ENCODE assay signal across 1 cellular context in the genomic region with DNA sequence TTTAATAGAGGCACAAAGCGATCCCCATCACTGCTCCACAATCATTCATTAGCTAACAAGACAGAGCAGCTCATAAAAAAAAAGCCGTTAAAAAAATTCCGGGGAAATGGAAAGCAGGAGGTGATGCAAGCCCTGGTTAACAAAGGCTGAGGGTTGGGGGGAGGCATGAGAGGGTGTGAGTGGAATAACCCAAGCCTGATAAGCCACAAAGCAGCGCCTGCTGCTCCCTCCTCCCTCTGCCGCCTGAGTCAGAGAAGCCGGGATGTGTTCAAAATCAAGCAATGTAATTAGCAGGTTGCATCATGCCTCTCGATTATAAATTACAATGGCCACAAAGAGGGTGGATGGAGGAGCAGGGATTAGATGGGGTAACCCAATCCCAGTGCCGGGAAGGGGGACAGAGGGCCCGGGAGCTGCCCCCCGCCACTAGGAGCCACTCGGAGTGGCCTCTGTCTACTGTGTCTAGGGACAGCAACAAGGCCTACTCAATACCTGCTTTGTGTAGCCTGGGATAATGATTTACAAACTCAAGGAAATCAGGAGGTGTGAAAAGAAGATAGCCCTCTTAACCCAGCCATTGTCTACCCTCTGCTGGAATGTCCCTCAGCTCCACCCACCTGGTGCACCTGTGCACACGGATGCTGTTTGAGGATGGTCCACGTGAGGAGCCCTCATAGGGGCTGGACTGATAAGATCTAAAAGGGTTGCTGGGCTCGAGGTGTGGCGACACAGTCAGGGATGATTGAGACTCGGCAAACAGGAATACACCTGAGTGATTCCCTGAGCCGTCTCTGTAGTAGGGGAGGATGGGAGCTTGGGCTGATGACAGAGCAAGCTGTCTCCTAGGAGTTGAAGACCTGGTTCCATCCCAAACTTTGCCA.
TF ChIP-seq lines count a peak whose summit lies in the region.

No MANE protein-coding gene starts in this region.

TF ChIP-seq in K562, 482 proteins besides CTCF, POLR2A, EP300 and RAD21 (continued from another document and continues in another):
- TF ChIP-seq, protein P1, sequence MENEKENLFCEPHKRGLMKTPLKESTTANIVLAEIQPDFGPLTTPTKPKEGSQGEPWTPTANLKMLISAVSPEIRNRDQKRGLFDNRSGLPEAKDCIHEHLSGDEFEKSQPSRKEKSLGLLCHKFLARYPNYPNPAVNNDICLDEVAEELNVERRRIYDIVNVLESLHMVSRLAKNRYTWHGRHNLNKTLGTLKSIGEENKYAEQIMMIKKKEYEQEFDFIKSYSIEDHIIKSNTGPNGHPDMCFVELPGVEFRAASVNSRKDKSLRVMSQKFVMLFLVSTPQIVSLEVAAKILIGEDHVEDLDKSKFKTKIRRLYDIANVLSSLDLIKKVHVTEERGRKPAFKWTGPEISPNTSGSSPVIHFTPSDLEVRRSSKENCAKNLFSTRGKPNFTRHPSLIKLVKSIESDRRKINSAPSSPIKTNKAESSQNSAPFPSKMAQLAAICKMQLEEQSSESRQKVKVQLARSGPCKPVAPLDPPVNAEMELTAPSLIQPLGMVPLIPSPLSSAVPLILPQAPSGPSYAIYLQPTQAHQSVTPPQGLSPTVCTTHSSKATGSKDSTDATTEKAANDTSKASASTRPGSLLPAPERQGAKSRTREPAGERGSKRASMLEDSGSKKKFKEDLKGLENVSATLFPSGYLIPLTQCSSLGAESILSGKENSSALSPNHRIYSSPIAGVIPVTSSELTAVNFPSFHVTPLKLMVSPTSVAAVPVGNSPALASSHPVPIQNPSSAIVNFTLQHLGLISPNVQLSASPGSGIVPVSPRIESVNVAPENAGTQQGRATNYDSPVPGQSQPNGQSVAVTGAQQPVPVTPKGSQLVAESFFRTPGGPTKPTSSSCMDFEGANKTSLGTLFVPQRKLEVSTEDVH (IDR thresholded peaks at IDR 0.05; ENCODE audit: low read depth, partially characterized antibody): peak; percentile 72
- TF ChIP-seq ZNF707 (CRISPR knock-in tag; conservative IDR thresholded peaks at IDR 0.05) (0 out of 2 replicates have a peak, but pooled peaks have one; percentile 25), SMARCC2 (IDR thresholded peaks at IDR 0.05; ENCODE audit: low read depth) (peak; percentile 55; the same call in 1 of the 2 replicates), NBN (IDR thresholded peaks at IDR 0.05; ENCODE audit: low read depth) (peak; percentile 94), ZFP1 (CRISPR knock-in tag; IDR thresholded peaks at IDR 0.05) (peak; percentile 5; the same call in 1 of the 2 replicates), ETV6 (IDR thresholded peaks at IDR 0.05; ENCODE audit: borderline replicate concordance in 1 of 2, low read depth in 2 of 2, low read length in 1 of 2) (no peak; a peak in 1 of 4 replicates), ETV6 (CRISPR knock-in tag; IDR thresholded peaks at IDR 0.05; ENCODE audit: borderline replicate concordance) (no peak), DNMT1 (IDR thresholded peaks at IDR 0.05) (no peak), BHLHE40 (IDR thresholded peaks at IDR 0.05; ENCODE audit: low read length) (peak; percentile 83), SLC30A9 (CRISPR knock-in tag; IDR thresholded peaks at IDR 0.05) (no peak), RFX7 (CRISPR knock-in tag; IDR thresholded peaks at IDR 0.05) (no peak), HNRNPL (IDR thresholded peaks at IDR 0.05; ENCODE audit: low read depth, low read length) (no peak), DACH1 (IDR thresholded peaks at IDR 0.05; ENCODE audit: partially characterized antibody) (no peak), CEBPB (tag; IDR thresholded peaks at IDR 0.05) (peak; percentile 99), ZNF586 (CRISPR knock-in tag; conservative IDR thresholded peaks at IDR 0.05) (peak; percentile 87), RBBP5 (IDR thresholded peaks at IDR 0.05; ENCODE audit: borderline replicate concordance, insufficient read depth, low read length, poor library complexity, severe bottlenecking) (peak; percentile 45), YBX1 (IDR thresholded peaks at IDR 0.05) (no peak), EP400 (IDR thresholded peaks at IDR 0.05) (peak; percentile 95), CBX3 (IDR thresholded peaks at IDR 0.05; ENCODE audit: borderline replicate concordance in 1 of 2, low read length in 2 of 2) (0 out of 3 replicates have a peak, but pooled peaks of 1 of the 2 experiments have one; percentile 28), NFIX (CRISPR knock-in tag; IDR thresholded peaks at IDR 0.05; ENCODE audit: low read depth) (no peak), MEF2A (IDR thresholded peaks at IDR 0.05; ENCODE audit: control insufficient read depth, low read depth, low read length) (no peak), ESRRB (CRISPR knock-in tag; IDR thresholded peaks at IDR 0.05; ENCODE audit: borderline replicate concordance) (no peak), SNRNP70 (optimal IDR thresholded peaks at IDR 0.05; ENCODE audit: low read depth, low read length) (no peak), SRF (CRISPR knock-in tag; IDR thresholded peaks at IDR 0.05) (peak; percentile 24 to 78; a peak in 3 of 4 replicates), CEBPG (CRISPR knock-in tag; IDR thresholded peaks at IDR 0.05) (peak; percentile 100), CEBPG (tag; conservative IDR thresholded peaks at IDR 0.05 in 1 of 2, IDR thresholded peaks at IDR 0.05 in 1 of 2) (peak; percentile 99 to 100), HDGF (IDR thresholded peaks at IDR 0.05) (no peak)
- TF ChIP-seq, protein P2, sequence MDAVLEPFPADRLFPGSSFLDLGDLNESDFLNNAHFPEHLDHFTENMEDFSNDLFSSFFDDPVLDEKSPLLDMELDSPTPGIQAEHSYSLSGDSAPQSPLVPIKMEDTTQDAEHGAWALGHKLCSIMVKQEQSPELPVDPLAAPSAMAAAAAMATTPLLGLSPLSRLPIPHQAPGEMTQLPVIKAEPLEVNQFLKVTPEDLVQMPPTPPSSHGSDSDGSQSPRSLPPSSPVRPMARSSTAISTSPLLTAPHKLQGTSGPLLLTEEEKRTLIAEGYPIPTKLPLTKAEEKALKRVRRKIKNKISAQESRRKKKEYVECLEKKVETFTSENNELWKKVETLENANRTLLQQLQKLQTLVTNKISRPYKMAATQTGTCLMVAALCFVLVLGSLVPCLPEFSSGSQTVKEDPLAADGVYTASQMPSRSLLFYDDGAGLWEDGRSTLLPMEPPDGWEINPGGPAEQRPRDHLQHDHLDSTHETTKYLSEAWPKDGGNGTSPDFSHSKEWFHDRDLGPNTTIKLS (IDR thresholded peaks at IDR 0.05; ENCODE audit: borderline replicate concordance, low read depth): peak; percentile 73
- TF ChIP-seq, protein P3, sequence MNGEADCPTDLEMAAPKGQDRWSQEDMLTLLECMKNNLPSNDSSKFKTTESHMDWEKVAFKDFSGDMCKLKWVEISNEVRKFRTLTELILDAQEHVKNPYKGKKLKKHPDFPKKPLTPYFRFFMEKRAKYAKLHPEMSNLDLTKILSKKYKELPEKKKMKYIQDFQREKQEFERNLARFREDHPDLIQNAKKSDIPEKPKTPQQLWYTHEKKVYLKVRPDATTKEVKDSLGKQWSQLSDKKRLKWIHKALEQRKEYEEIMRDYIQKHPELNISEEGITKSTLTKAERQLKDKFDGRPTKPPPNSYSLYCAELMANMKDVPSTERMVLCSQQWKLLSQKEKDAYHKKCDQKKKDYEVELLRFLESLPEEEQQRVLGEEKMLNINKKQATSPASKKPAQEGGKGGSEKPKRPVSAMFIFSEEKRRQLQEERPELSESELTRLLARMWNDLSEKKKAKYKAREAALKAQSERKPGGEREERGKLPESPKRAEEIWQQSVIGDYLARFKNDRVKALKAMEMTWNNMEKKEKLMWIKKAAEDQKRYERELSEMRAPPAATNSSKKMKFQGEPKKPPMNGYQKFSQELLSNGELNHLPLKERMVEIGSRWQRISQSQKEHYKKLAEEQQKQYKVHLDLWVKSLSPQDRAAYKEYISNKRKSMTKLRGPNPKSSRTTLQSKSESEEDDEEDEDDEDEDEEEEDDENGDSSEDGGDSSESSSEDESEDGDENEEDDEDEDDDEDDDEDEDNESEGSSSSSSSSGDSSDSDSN (IDR thresholded peaks at IDR 0.05; ENCODE audit: borderline replicate concordance in 1 of 2, low read depth in 2 of 2, low read length in 2 of 2): peak; percentile 38 to 76; a peak in 2 of 4 replicates
- TF ChIP-seq, protein P4, sequence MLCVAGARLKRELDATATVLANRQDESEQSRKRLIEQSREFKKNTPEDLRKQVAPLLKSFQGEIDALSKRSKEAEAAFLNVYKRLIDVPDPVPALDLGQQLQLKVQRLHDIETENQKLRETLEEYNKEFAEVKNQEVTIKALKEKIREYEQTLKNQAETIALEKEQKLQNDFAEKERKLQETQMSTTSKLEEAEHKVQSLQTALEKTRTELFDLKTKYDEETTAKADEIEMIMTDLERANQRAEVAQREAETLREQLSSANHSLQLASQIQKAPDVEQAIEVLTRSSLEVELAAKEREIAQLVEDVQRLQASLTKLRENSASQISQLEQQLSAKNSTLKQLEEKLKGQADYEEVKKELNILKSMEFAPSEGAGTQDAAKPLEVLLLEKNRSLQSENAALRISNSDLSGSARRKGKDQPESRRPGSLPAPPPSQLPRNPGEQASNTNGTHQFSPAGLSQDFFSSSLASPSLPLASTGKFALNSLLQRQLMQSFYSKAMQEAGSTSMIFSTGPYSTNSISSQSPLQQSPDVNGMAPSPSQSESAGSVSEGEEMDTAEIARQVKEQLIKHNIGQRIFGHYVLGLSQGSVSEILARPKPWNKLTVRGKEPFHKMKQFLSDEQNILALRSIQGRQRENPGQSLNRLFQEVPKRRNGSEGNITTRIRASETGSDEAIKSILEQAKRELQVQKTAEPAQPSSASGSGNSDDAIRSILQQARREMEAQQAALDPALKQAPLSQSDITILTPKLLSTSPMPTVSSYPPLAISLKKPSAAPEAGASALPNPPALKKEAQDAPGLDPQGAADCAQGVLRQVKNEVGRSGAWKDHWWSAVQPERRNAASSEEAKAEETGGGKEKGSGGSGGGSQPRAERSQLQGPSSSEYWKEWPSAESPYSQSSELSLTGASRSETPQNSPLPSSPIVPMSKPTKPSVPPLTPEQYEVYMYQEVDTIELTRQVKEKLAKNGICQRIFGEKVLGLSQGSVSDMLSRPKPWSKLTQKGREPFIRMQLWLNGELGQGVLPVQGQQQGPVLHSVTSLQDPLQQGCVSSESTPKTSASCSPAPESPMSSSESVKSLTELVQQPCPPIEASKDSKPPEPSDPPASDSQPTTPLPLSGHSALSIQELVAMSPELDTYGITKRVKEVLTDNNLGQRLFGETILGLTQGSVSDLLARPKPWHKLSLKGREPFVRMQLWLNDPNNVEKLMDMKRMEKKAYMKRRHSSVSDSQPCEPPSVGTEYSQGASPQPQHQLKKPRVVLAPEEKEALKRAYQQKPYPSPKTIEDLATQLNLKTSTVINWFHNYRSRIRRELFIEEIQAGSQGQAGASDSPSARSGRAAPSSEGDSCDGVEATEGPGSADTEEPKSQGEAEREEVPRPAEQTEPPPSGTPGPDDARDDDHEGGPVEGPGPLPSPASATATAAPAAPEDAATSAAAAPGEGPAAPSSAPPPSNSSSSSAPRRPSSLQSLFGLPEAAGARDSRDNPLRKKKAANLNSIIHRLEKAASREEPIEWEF (CRISPR knock-in tag; IDR thresholded peaks at IDR 0.05): no peak
- TF ChIP-seq, protein P5, sequence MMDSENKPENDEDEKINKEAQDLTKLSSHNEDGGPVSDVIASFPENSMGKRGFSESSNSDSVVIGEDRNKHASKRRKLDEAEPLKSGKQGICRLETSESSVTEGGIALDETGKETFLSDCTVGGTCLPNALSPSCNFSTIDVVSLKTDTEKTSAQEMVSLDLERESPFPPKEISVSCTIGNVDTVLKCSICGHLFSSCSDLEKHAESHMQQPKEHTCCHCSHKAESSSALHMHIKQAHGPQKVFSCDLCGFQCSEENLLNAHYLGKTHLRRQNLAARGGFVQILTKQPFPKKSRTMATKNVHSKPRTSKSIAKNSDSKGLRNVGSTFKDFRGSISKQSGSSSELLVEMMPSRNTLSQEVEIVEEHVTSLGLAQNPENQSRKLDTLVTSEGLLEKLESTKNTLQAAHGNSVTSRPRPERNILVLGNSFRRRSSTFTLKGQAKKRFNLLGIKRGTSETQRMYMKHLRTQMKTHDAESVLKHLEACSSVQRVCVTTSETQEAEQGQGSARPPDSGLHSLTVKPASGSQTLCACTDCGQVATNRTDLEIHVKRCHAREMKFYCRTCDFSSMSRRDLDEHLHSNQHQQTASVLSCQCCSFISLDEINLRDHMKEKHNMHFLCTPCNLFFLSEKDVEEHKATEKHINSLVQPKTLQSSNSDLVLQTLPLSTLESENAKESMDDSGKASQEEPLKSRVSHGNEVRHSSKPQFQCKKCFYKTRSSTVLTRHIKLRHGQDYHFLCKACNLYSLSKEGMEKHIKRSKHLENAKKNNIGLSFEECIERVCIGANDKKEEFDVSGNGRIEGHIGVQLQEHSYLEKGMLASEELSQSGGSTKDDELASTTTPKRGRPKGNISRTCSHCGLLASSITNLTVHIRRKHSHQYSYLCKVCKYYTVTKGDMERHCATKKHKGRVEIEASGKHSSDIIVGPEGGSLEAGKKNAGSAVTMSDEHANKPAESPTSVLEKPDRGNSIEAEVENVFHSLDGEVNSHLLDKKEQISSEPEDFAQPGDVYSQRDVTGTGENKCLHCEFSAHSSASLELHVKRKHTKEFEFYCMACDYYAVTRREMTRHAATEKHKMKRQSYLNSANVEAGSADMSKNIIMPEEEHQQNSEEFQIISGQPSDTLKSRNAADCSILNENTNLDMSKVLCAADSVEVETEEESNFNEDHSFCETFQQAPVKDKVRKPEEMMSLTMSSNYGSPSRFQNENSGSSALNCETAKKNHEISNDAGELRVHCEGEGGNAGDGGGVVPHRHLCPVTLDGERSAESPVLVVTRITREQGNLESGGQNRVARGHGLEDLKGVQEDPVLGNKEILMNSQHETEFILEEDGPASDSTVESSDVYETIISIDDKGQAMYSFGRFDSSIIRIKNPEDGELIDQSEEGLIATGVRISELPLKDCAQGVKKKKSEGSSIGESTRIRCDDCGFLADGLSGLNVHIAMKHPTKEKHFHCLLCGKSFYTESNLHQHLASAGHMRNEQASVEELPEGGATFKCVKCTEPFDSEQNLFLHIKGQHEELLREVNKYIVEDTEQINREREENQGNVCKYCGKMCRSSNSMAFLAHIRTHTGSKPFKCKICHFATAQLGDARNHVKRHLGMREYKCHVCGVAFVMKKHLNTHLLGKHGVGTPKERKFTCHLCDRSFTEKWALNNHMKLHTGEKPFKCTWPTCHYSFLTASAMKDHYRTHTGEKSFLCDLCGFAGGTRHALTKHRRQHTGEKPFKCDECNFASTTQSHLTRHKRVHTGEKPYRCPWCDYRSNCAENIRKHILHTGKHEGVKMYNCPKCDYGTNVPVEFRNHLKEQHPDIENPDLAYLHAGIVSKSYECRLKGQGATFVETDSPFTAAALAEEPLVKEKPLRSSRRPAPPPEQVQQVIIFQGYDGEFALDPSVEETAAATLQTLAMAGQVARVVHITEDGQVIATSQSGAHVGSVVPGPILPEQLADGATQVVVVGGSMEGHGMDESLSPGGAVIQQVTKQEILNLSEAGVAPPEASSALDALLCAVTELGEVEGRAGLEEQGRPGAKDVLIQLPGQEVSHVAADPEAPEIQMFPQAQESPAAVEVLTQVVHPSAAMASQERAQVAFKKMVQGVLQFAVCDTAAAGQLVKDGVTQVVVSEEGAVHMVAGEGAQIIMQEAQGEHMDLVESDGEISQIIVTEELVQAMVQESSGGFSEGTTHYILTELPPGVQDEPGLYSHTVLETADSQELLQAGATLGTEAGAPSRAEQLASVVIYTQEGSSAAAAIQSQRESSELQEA (IDR thresholded peaks at IDR 0.05; ENCODE audit: low read depth): no peak
- TF ChIP-seq, protein P6, sequence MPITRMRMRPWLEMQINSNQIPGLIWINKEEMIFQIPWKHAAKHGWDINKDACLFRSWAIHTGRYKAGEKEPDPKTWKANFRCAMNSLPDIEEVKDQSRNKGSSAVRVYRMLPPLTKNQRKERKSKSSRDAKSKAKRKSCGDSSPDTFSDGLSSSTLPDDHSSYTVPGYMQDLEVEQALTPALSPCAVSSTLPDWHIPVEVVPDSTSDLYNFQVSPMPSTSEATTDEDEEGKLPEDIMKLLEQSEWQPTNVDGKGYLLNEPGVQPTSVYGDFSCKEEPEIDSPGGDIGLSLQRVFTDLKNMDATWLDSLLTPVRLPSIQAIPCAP (CRISPR knock-in tag; IDR thresholded peaks at IDR 0.05; ENCODE audit: borderline replicate concordance): no peak
